In the genomic region with DNA sequence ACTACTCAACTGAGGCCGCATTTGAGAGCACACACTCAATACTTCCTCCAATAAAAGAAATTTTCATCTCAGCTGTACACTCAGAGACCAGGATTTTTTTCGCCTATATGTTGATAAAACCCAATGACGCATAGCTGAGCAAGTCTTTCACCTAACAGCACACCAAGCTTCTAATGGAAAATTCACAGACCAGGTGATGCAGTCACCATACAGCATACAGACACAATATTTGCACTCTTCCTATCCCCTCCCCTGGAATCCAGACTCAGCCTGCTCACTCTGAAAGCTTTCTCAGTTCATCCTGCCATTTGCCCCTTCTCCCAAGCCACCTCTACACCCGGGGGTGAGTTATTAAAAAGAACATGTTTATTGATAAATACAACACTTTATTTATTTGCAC, we compare ENCODE assay signal across 8 cellular contexts. TPM values are rescaled to one million over a fixed set of nuclear protein-coding genes. Genes with fewer than 3 reads are reported as not detected.
DNase-seq lines count a peak whose midpoint lies in the region; ATAC-seq and TF ChIP-seq lines count a peak whose summit lies in the region.

No MANE protein-coding gene starts in this region.

- H3K27ac Mint-ChIP-seq in CD4-positive, alpha-beta T cell, result peak overlapping the region; percentile 89
- H3K27ac Mint-ChIP-seq in endothelial cell (ENCODE audit: unreplicated experiment), result peak overlapping the region; percentile 89

- H2AFZ ChIP-seq in osteoblast (ENCODE audit: low read length), result peak overlapping the region; percentile 95

- no peaks in the 10 kb centered on the region for H3K27me3 Mint-ChIP-seq in CD4-positive, alpha-beta T cell
- no peaks in the 10 kb centered on the region for H3K27me3 Mint-ChIP-seq in endothelial cell (ENCODE audit: unreplicated experiment)

- no peaks in the 10 kb centered on the region for H3K9me3 Mint-ChIP-seq in CD4-positive, alpha-beta T cell
- H3K9me3 Mint-ChIP-seq in endothelial cell (ENCODE audit: unreplicated experiment), result no peaks in the 10 kb centered on the region

- H3K4me1 ChIP-seq in osteoblast (ENCODE audit: insufficient read depth, low read length), result peaks cover 22% of the 10 kb centered on the region

- intact Hi-C loops in CD4-positive, alpha-beta T cell (cut with DNase I, micrococcal nuclease), result no loop called here

- no peak for DNase-seq in CD4-positive, alpha-beta T cell
- DNase-seq in HFF-Myc (ENCODE audit: extremely low read depth, low read depth), result no peak
- DNase-seq in SHP77 (lab: John Stamatoyannopoulos, UW), result peak; percentile 45 to 50
- no peak for DNase-seq in endothelial cell (ENCODE audit: low spot score)
- peak; percentile 70 for DNase-seq in osteoblast (ENCODE audit: insufficient read length, low spot score, missing footprints)

- H3K79me2 ChIP-seq in osteoblast (ENCODE audit: insufficient read depth, low read length), result peaks cover 43% of the 10 kb centered on the region

- H3K4me2 ChIP-seq in osteoblast (ENCODE audit: insufficient read depth, low read length), result peak overlapping the region; percentile 100

- H3K4me3 Mint-ChIP-seq in CD4-positive, alpha-beta T cell, result peak overlapping the region; percentile 92
- H3K4me3 Mint-ChIP-seq in endothelial cell (ENCODE audit: unreplicated experiment), result peak overlapping the region; percentile 91

- POLR2A ChIA-PET in CD4-positive, alpha-beta T cell (lab: Charles Lee), result no interaction called here

- ATAC-seq in CD4-positive, alpha-beta T cell (ENCODE audit: poor library complexity), result no peak
- ATAC-seq in HG03108 (IDR thresholded peaks at IDR 0.05; ENCODE audit: unreplicated experiment) (no peak), HG03280 (IDR thresholded peaks at IDR 0.05; ENCODE audit: unreplicated experiment) (no peak), GM18858 (IDR thresholded peaks at IDR 0.05; ENCODE audit: unreplicated experiment) (no peak)

- no peaks in the 10 kb centered on the region for H3K36me3 Mint-ChIP-seq in CD4-positive, alpha-beta T cell (ENCODE audit: low read depth)
- peaks cover 5% of the 10 kb centered on the region for H3K36me3 Mint-ChIP-seq in endothelial cell (ENCODE audit: low read depth, unreplicated experiment)

- no peaks in the 10 kb centered on the region for H3K27me3 ChIP-seq in CD4-positive, alpha-beta T cell (ENCODE audit: control insufficient read depth, insufficient read depth, low read length)
- H3K27me3 ChIP-seq in osteoblast (ENCODE audit: insufficient read depth, low read length), result no peaks in the 10 kb centered on the region

- TF ChIP-seq CTCF in CD4-positive, alpha-beta T cell (IDR thresholded peaks at IDR 0.05), result no peak
- TF ChIP-seq CTCF in HFF-Myc (IDR thresholded peaks at IDR 0.05; ENCODE audit: low read depth, low read length, missing control alignments) (no peak), endothelial cell (IDR thresholded peaks at IDR 0.05; ENCODE audit: unreplicated experiment) (no peak), osteoblast (IDR thresholded peaks at IDR 0.05; ENCODE audit: extremely low read depth, low read depth, low read length) (no peak)

- no peak overlapping the region for H3K27ac ChIP-seq in CD4-positive, alpha-beta T cell (ENCODE audit: low read depth, low read length)
- H3K27ac ChIP-seq in osteoblast (ENCODE audit: low read depth, low read length), result peak overlapping the region; percentile 89

- no peaks in the 10 kb centered on the region for H3K9me3 ChIP-seq in CD4-positive, alpha-beta T cell (ENCODE audit: control insufficient read depth, low read length)
- H3K9me3 ChIP-seq in osteoblast (ENCODE audit: low read depth, low read length), result no peaks in the 10 kb centered on the region

- peak overlapping the region; percentile 70 for H3K4me3 ChIP-seq in HFF-Myc (replicated peaks; ENCODE audit: low read depth, low read length)
- H3K4me3 ChIP-seq in osteoblast (ENCODE audit: insufficient read depth, low read length), result peak overlapping the region; percentile 85

- no peaks in the 10 kb centered on the region for H4K20me1 ChIP-seq in osteoblast (ENCODE audit: insufficient read depth, low read length)

- peaks cover 54% of the 10 kb centered on the region for H3K4me1 Mint-ChIP-seq in CD4-positive, alpha-beta T cell (ENCODE audit: low read depth)
- H3K4me1 Mint-ChIP-seq in endothelial cell (ENCODE audit: unreplicated experiment), result peaks cover 29% of the 10 kb centered on the region

- H3K36me3 ChIP-seq in osteoblast (ENCODE audit: insufficient read depth, low read length), result no peaks in the 10 kb centered on the region

- CTCF ChIA-PET in CD4-positive, alpha-beta T cell (lab: Charles Lee), result interaction anchor here (1.4 kb wide), 1 partner anchor 101 kb away, joined by 3 read pairs; no protein-coding TSS in a partner anchor

RNA-seq across cellular contexts. Expression of a gene that starts 1.7 kb away (rescaled TPM):
- 10 to 100 TPM; 32.6 to 34.1 TPM for total RNA-seq in CD4-positive, alpha-beta T cell
- total RNA-seq in endothelial cell (ENCODE audit: unreplicated experiment), result 48.2 TPM
- total RNA-seq in osteoblast, result 110 and 117 TPM in 2 replicates

Comparison
In these comparisons a context has a peak if more than half of its experiments do, and no peak if none do; other contexts are left out.
1. DNase-seq: peak in SHP77 (2 of 2) and osteoblast (single experiment); none in CD4-positive, alpha-beta T cell (0 of 10), HFF-Myc (single experiment) and endothelial cell (single experiment).